In the genomic region with DNA sequence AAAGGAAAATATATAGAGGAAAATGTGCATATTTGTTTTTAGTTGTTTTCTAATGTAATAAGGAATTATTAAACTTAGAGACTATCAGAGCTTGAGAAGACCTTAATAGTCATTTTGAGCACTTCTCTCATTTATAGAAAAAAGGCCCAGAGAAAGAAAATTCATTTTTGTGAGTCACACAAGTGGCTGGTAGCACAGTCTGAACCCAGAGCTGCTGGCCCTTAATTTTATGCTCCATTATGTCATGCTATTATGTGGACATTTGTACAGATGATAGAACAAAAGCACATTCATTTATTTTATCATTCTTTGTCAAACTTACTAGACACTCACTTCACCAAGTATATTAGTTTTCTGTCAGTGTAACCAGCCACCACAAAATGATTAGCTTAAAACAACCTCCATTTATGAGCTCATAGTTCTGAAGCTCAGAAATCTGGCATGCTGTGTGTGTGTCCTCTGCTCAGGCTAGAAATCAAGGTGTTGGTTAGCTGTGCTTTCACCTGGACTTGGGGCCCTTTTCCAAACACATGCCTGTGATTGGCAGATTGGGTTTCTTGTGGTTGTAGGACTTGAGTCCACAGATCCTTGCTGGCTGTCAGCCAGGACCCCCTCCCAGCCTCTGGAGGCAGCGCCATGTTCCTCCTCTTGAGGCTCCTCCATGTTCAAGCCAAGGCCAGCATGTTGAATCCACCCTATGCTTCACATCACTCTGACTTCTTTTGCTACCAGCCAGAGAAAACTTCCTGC, we compare ENCODE assay signal across 12 cellular contexts.
A peak's percentile ranks its signal among the peaks of the same experiment; 100 is the strongest.
DNase-seq lines count a peak whose midpoint lies in the region; ATAC-seq and TF ChIP-seq lines count a peak whose summit lies in the region.
"Had no signal": no experiment of that assay in that cellular context is flagged by ENCODE, and none has a peak within 500 bp of the region (broad histone marks: within the 10 kb centered on the region; RNA-seq: fewer than 3 reads in every experiment).

No MANE protein-coding gene starts in this region.

- no peaks in the 10 kb centered on the region for H3K9me2 ChIP-seq in PC-9 (ENCODE audit: insufficient read depth)

- no peak overlapping the region for H2AFZ ChIP-seq in PC-9

- H3K4me1 ChIP-seq in PC-9 (replicated peaks; ENCODE audit: insufficient read depth) (peaks cover 37% of the 10 kb centered on the region), right lobe of liver (peaks cover 0 to 14% (median 0%) of the 10 kb centered on the region in 4 donors)

- no peaks in the 10 kb centered on the region for H3K9me3 Mint-ChIP-seq in osteocyte (ENCODE audit: unreplicated experiment)

- BruUV-seq in PC-9 (replicated peaks; lab: Mats Ljungman, UMichigan) = no TSS peak

- peak; percentile 11 for ATAC-seq in GM21423 (IDR thresholded peaks at IDR 0.05; ENCODE audit: unreplicated experiment)
- ATAC-seq in HG02610 (IDR thresholded peaks at IDR 0.05; ENCODE audit: unreplicated experiment) = no peak
- no peak for ATAC-seq in right lobe of liver

- H3K4me1 Mint-ChIP-seq in osteocyte (ENCODE audit: unreplicated experiment) = peaks cover 17% of the 10 kb centered on the region

- no peaks in the 10 kb centered on the region for H3K27me3 Mint-ChIP-seq in osteocyte (ENCODE audit: unreplicated experiment)
- H3K27me3 Mint-ChIP-seq: activated CD8-positive, alpha-beta memory T cell treated with anti-CD3 and anti-CD28 coated beads, Interleukin-2, amount 10 ng/mL, durations not matched to agents 7 days and 5 days had no signal

- TF ChIP-seq POLR2A in right lobe of liver (IDR thresholded peaks at IDR 0.05) = no peak

- H3K27ac ChIP-seq in PC-9 = peak overlapping the region; percentile 86
- no peak overlapping the region for H3K27ac ChIP-seq in right lobe of liver
- H3K27ac ChIP-seq: WERI-Rb-1 had no signal

- no peak for TF ChIP-seq CTCF in PC-9 (conservative IDR thresholded peaks at IDR 0.05)
- no peak for TF ChIP-seq CTCF in right lobe of liver (IDR thresholded peaks at IDR 0.05)
- no peak for TF ChIP-seq CTCF in osteocyte (IDR thresholded peaks at IDR 0.05)

- H4K20me1 ChIP-seq in PC-9 (ENCODE audit: insufficient read depth) = no peaks in the 10 kb centered on the region

- CTCF ChIA-PET in PC-9 (lab: Charles Lee) = no interaction called here

- no peak overlapping the region for H3K27ac Mint-ChIP-seq in osteocyte (ENCODE audit: unreplicated experiment)

- H3K4me3 Mint-ChIP-seq in osteocyte (ENCODE audit: unreplicated experiment) = no peak overlapping the region
- H3K4me3 Mint-ChIP-seq: activated CD8-positive, alpha-beta memory T cell treated with anti-CD3 and anti-CD28 coated beads, Interleukin-2, amount 10 ng/mL, durations not matched to agents 7 days and 5 days had no signal

- peaks cover 15% of the 10 kb centered on the region for H3F3A ChIP-seq in PC-9 (ENCODE audit: insufficient read depth, low read depth)

- H3K36me3 Mint-ChIP-seq in osteocyte (ENCODE audit: unreplicated experiment) = no peaks in the 10 kb centered on the region

- intact Hi-C loops in PC-9 (cut with micrococcal nuclease; ENCODE audit: unreplicated experiment) (no loop called here), right lobe of liver (cut with DNase I) (no loop called here)

- in situ Hi-C loops in Caki2 (cut with HindIII; ENCODE audit: low pct_unique_long_range_greater_than_20kb, low sequenced_read_pairs) = no loop called here

- DNase-seq in Caki2 (ENCODE audit: low read depth) (peak; percentile 12), PC-9 (no peak), glomerular visceral epithelial cell (ENCODE audit: extremely low spot score) (peak; percentile 21), right lobe of liver (no peak), osteocyte (ENCODE audit: extremely low spot score, unreplicated experiment) (no peak)
- DNase-seq: activated CD8-positive, alpha-beta memory T cell treated with anti-CD3 and anti-CD28 coated beads, Interleukin-2, amount 10 ng/mL, durations not matched to agents 7 days and 5 days; activated naive CD4-positive, alpha-beta T cell treated with Interleukin-2 at 50 U/mL for 16 hours; brain microvascular endothelial cell; NCI-H510A; WERI-Rb-1 had no signal

- H3K9me3 ChIP-seq in PC-9 (ENCODE audit: insufficient read depth, low read depth) (no peaks in the 10 kb centered on the region), right lobe of liver (no peaks in the 10 kb centered on the region)

- POLR2A ChIA-PET in PC-9 (lab: Charles Lee; ENCODE audit: unreplicated experiment) = interaction anchor here (0.5 to 1.0 kb wide), 2 partner anchors 23 to 161 kb away, joined by 3 to 5 read pairs; no protein-coding TSS in a partner anchor

- no peaks in the 10 kb centered on the region for H3K27me3 ChIP-seq in PC-9 (ENCODE audit: insufficient read depth, low read depth)
- no peaks in the 10 kb centered on the region for H3K27me3 ChIP-seq in right lobe of liver
- H3K27me3 ChIP-seq: brain microvascular endothelial cell had no signal

- H3K4me3 ChIP-seq in PC-9 (no peak overlapping the region), right lobe of liver (no peak overlapping the region)

- peak overlapping the region; percentile 48; the same call in 1 of the 2 replicates for H3K4me2 ChIP-seq in PC-9

- 100% methylated on average over 1 of the region's 1 CpG for WGBS in right lobe of liver (ENCODE audit: insufficient coverage, low coverage, low lambda C conversion rate, missing lambda C conversion rate)

- no peaks in the 10 kb centered on the region for H3K79me2 ChIP-seq in PC-9 (ENCODE audit: low read depth)

- H3K36me3 ChIP-seq in PC-9 (ENCODE audit: low read depth) (no peaks in the 10 kb centered on the region), right lobe of liver (no peaks in the 10 kb centered on the region)
- H3K36me3 ChIP-seq: brain microvascular endothelial cell, WERI-Rb-1 had no signal

Comparison
In these comparisons a context has a peak if more than half of its experiments do, and no peak if none do; other contexts are left out.
1. DNase-seq: peak in Caki2 (single experiment) and glomerular visceral epithelial cell (single experiment); none in PC-9 (0 of 2), right lobe of liver (0 of 3) and osteocyte (single experiment).